9 cellular contexts compared by ENCODE assay signal in genomic region chr2:240491483-240491882, GRCh38.
"Had no signal": no experiment of that assay in that cellular context is flagged by ENCODE, and none has a peak within 500 bp of the region (broad histone marks: within the 10 kb centered on the region; RNA-seq: fewer than 3 reads in every experiment).

No MANE protein-coding gene starts in this region.

- H3K27ac Mint-ChIP-seq: GM23338, H9, HFFc6 had no signal

- H2AFZ ChIP-seq: GM23248, GM23338 had no signal

- H3K27ac ChIP-seq: GM23248 had no signal

- H3K36me3 ChIP-seq: HAP-1 had no signal

- H3K4me1 ChIP-seq: HAP-1 had no signal

- H3K4me3 ChIP-seq: GM23248, GM23338, HAP-1 had no signal

- H3K4me3 Mint-ChIP-seq: GM23338, H9, HFFc6 had no signal

- DNase-seq: GM23248, GOT3, H7, H9, HCEC 1CT, HFFc6 had no signal

- ATAC-seq: GM23338, HCT116 had no signal

- H3K4me1 Mint-ChIP-seq: GM23338, H9 had no signal

- H3K4me2 ChIP-seq: GM23338 had no signal
